ENCODE assay signal across 17 cellular contexts in the genomic region with DNA sequence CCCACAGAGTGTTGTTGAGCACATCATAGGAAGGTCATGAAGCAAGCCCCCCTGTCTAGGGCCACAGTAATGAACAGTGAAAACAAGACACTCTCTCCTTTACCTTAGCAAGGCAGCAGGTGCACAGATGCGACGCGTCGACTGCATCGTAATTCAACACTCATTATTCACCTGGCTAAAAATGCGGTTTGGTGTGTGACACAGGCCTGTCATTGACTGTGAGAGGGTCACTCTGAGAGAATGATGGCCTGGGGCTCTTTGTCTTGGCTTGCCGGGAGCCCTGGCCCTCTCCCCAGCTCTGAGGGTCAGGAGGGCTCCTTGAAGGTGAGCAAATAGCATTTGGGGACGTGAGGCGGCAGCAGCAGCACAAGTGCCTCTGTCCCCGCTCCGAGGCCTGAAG. TPM values are rescaled to one million over a fixed set of nuclear protein-coding genes. Genes with fewer than 3 reads are reported as not detected.
DNase-seq lines count a peak whose midpoint lies in the region; ATAC-seq, FAIRE-seq and TF ChIP-seq lines count a peak whose summit lies in the region.
"Had no signal": no experiment of that assay in that cellular context is flagged by ENCODE, and none has a peak within 500 bp of the region (broad histone marks: within the 10 kb centered on the region; RNA-seq: fewer than 3 reads in every experiment).

No MANE protein-coding gene starts in this region.

- peaks cover 2% of the 10 kb centered on the region; the same call in 1 of the 2 replicates for H3K27me3 Mint-ChIP-seq in HFFc6 (ENCODE audit: insufficient read depth)
- H3K27me3 Mint-ChIP-seq in mesothelial cell of epicardium (ENCODE audit: low read depth): no peaks in the 10 kb centered on the region
- peaks cover 3% of the 10 kb centered on the region for H3K27me3 Mint-ChIP-seq in activated CD8-positive, alpha-beta T cell treated with anti-CD3 and anti-CD28 coated beads, Interleukin-2, amount 10 ng/mL, durations not matched to agents 7 days and 5 days (ENCODE audit: low read depth)
- H3K27me3 Mint-ChIP-seq: activated CD8-positive, alpha-beta memory T cell treated with anti-CD3 and anti-CD28 coated beads, Interleukin-2, amount 10 ng/mL, durations not matched to agents 7 days and 5 days had no signal

- H3K4me3 ChIP-seq in A549 (no peak overlapping the region), RWPE2 (ENCODE audit: severe bottlenecking) (no peak overlapping the region)
- H3K4me3 ChIP-seq: HAP-1 had no signal

- DNase-seq in A549 (ENCODE audit: low read depth in 1 of 2, low spot score in 1 of 2): no peak
- no peak for DNase-seq in HFFc6
- no peak for DNase-seq in RWPE2 (ENCODE audit: low spot score)
- no peak for DNase-seq in mesothelial cell of epicardium (ENCODE audit: low spot score in 2 of 2, unreplicated experiment in 2 of 2)
- no peak for DNase-seq in activated CD8-positive, alpha-beta T cell treated with anti-CD3 and anti-CD28 coated beads, Interleukin-2, amount 10 ng/mL, durations not matched to agents 7 days and 5 days
- DNase-seq in islet precursor cell: no peak
- no peak for DNase-seq in dermis blood vessel endothelial cell
- DNase-seq: activated CD8-positive, alpha-beta memory T cell treated with anti-CD3 and anti-CD28 coated beads, Interleukin-2, amount 10 ng/mL, durations not matched to agents 7 days and 5 days; activated naive CD4-positive, alpha-beta T cell treated with anti-CD3 and anti-CD28 coated beads, Interleukin-2, amount 10 ng/mL, durations not matched to agents 7 days and 5 days; AML-193; brain microvascular endothelial cell; effector CD8-positive, alpha-beta T cell; KG1; NCI-H187 treated with DMSO at 0.1 percent for 48 hours had no signal

- WGBS in A549 (ENCODE audit: missing lambda C conversion rate): 92% methylated on average over 11 of the region's 11 CpGs

- peak overlapping the region; percentile 84 to 97; a peak in 5 of 6 replicates for H3K27ac ChIP-seq in A549
- H3K27ac ChIP-seq in RWPE2 (ENCODE audit: poor library complexity, severe bottlenecking): peak overlapping the region; percentile 98
- H3K27ac ChIP-seq: brain microvascular endothelial cell, neutrophil had no signal

- H3K27ac Mint-ChIP-seq in HFFc6 (peak overlapping the region; percentile 21; the same call in 1 of the 2 replicates), mesothelial cell of epicardium (peak overlapping the region; percentile 100)
- no peak overlapping the region for H3K27ac Mint-ChIP-seq in activated CD8-positive, alpha-beta T cell treated with anti-CD3 and anti-CD28 coated beads, Interleukin-2, amount 10 ng/mL, durations not matched to agents 7 days and 5 days
- H3K27ac Mint-ChIP-seq: activated CD8-positive, alpha-beta memory T cell treated with anti-CD3 and anti-CD28 coated beads, Interleukin-2, amount 10 ng/mL, durations not matched to agents 7 days and 5 days; activated naive CD4-positive, alpha-beta T cell treated with anti-CD3 and anti-CD28 coated beads, Interleukin-2, amount 10 ng/mL, durations not matched to agents 7 days and 5 days had no signal

- no peaks in the 10 kb centered on the region; the same call in 1 of the 2 replicates for H3K36me3 ChIP-seq in RWPE2 (ENCODE audit: low read depth)
- H3K36me3 ChIP-seq: HAP-1, neutrophil had no signal

- CTCF ChIA-PET in A549 (lab: Yijun Ruan, JAX): no interaction called here
- CTCF ChIA-PET in activated CD8-positive, alpha-beta T cell treated with anti-CD3 and anti-CD28 coated beads, Interleukin-2, amount 10 ng/mL, durations not matched to agents 7 days and 5 days (lab: Charles Lee): no interaction called here

- H3K4me1 Mint-ChIP-seq in HFFc6 (ENCODE audit: low read depth) (peaks cover 92% of the 10 kb centered on the region), mesothelial cell of epicardium (peaks cover 95% of the 10 kb centered on the region)
- H3K4me1 Mint-ChIP-seq in activated CD8-positive, alpha-beta T cell treated with anti-CD3 and anti-CD28 coated beads, Interleukin-2, amount 10 ng/mL, durations not matched to agents 7 days and 5 days (ENCODE audit: low read depth): no peaks in the 10 kb centered on the region
- H3K4me1 Mint-ChIP-seq: activated CD8-positive, alpha-beta memory T cell treated with anti-CD3 and anti-CD28 coated beads, Interleukin-2, amount 10 ng/mL, durations not matched to agents 7 days and 5 days; activated naive CD4-positive, alpha-beta T cell treated with anti-CD3 and anti-CD28 coated beads, Interleukin-2, amount 10 ng/mL, durations not matched to agents 7 days and 5 days had no signal

- H3K36me3 Mint-ChIP-seq in HFFc6 (ENCODE audit: low read depth): peaks cover 9% of the 10 kb centered on the region; the same call in 1 of the 2 replicates
- H3K36me3 Mint-ChIP-seq in mesothelial cell of epicardium: no peaks in the 10 kb centered on the region
- H3K36me3 Mint-ChIP-seq in activated CD8-positive, alpha-beta T cell treated with anti-CD3 and anti-CD28 coated beads, Interleukin-2, amount 10 ng/mL, durations not matched to agents 7 days and 5 days (ENCODE audit: low read depth): no peaks in the 10 kb centered on the region
- H3K36me3 Mint-ChIP-seq: activated CD8-positive, alpha-beta memory T cell treated with anti-CD3 and anti-CD28 coated beads, Interleukin-2, amount 10 ng/mL, durations not matched to agents 7 days and 5 days; activated naive CD4-positive, alpha-beta T cell treated with anti-CD3 and anti-CD28 coated beads, Interleukin-2, amount 10 ng/mL, durations not matched to agents 7 days and 5 days had no signal

- POLR2A ChIA-PET in A549 (lab: Yijun Ruan, JAX): no interaction called here
- POLR2A ChIA-PET in activated CD8-positive, alpha-beta T cell treated with anti-CD3 and anti-CD28 coated beads, Interleukin-2, amount 10 ng/mL, durations not matched to agents 7 days and 5 days (lab: Charles Lee): no interaction called here

- TF ChIP-seq EP300 in A549 (IDR thresholded peaks at IDR 0.05): no peak

- no peak for TF ChIP-seq RAD21 in A549 (conservative IDR thresholded peaks at IDR 0.05 in 1 of 2, IDR thresholded peaks at IDR 0.05 in 1 of 2)

- FAIRE-seq in A549 (lab: Jason Lieb, UNC): no peak

- H3K4me3 Mint-ChIP-seq in HFFc6 (no peak overlapping the region), mesothelial cell of epicardium (no peak overlapping the region)
- H3K4me3 Mint-ChIP-seq in activated CD8-positive, alpha-beta T cell treated with anti-CD3 and anti-CD28 coated beads, Interleukin-2, amount 10 ng/mL, durations not matched to agents 7 days and 5 days: no peak overlapping the region
- H3K4me3 Mint-ChIP-seq: activated CD8-positive, alpha-beta memory T cell treated with anti-CD3 and anti-CD28 coated beads, Interleukin-2, amount 10 ng/mL, durations not matched to agents 7 days and 5 days; activated naive CD4-positive, alpha-beta T cell treated with anti-CD3 and anti-CD28 coated beads, Interleukin-2, amount 10 ng/mL, durations not matched to agents 7 days and 5 days had no signal

- H3K27me3 ChIP-seq in RWPE2 (ENCODE audit: insufficient read depth, poor library complexity, severe bottlenecking): no peaks in the 10 kb centered on the region
- H3K27me3 ChIP-seq: brain microvascular endothelial cell had no signal

- no peak for TF ChIP-seq POLR2A in A549 (IDR thresholded peaks at IDR 0.05; ENCODE audit: low read length)

- ATAC-seq in A549: no peak
- ATAC-seq in RWPE2 (ENCODE audit: low read depth): no peak
- no peak for ATAC-seq in activated CD8-positive, alpha-beta T cell treated with anti-CD3 and anti-CD28 coated beads, Interleukin-2, amount 10 ng/mL, durations not matched to agents 7 days and 5 days
- no peak for ATAC-seq in GM18907 (IDR thresholded peaks at IDR 0.05; ENCODE audit: unreplicated experiment)
- ATAC-seq: activated CD8-positive, alpha-beta memory T cell treated with anti-CD3 and anti-CD28 coated beads, Interleukin-2, amount 10 ng/mL, durations not matched to agents 7 days and 5 days had no signal

- H3K9me3 ChIP-seq in A549 (no peaks in the 10 kb centered on the region), RWPE2 (ENCODE audit: severe bottlenecking) (no peaks in the 10 kb centered on the region)
- H3K9me3 ChIP-seq: HAP-1, neutrophil had no signal

- H3K9me3 Mint-ChIP-seq in HFFc6 (no peaks in the 10 kb centered on the region), mesothelial cell of epicardium (no peaks in the 10 kb centered on the region)
- no peaks in the 10 kb centered on the region for H3K9me3 Mint-ChIP-seq in activated CD8-positive, alpha-beta T cell treated with anti-CD3 and anti-CD28 coated beads, Interleukin-2, amount 10 ng/mL, durations not matched to agents 7 days and 5 days (ENCODE audit: insufficient read depth)
- H3K9me3 Mint-ChIP-seq: activated naive CD4-positive, alpha-beta T cell treated with anti-CD3 and anti-CD28 coated beads, Interleukin-2, amount 10 ng/mL, durations not matched to agents 7 days and 5 days had no signal

- no peak for TF ChIP-seq CTCF in A549 (IDR thresholded peaks at IDR 0.05)
- TF ChIP-seq CTCF in HFFc6 (IDR thresholded peaks at IDR 0.05): no peak
- no peak for TF ChIP-seq CTCF in RWPE2 (IDR thresholded peaks at IDR 0.05; ENCODE audit: poor library complexity, severe bottlenecking)
- TF ChIP-seq CTCF in mesothelial cell of epicardium (IDR thresholded peaks at IDR 0.05; ENCODE audit: unreplicated experiment): no peak

- H3K4me1 ChIP-seq in A549 (peaks cover 99% of the 10 kb centered on the region), RWPE2 (ENCODE audit: insufficient read depth, poor library complexity, severe bottlenecking) (peaks cover 82% of the 10 kb centered on the region)

- H3K4me2 ChIP-seq in A549: no peak overlapping the region

TF ChIP-seq in A549, 52 proteins besides CTCF, POLR2A, EP300 and RAD21 (continues in another document):
- TF ChIP-seq ESRRA (IDR thresholded peaks at IDR 0.05; ENCODE audit: borderline replicate concordance, low read length) (no peak), CBX2 (IDR thresholded peaks at IDR 0.05; ENCODE audit: borderline replicate concordance, low read depth) (no peak), JUN (IDR thresholded peaks at IDR 0.05) (no peak), NFE2L2 (conservative IDR thresholded peaks at IDR 0.05; ENCODE audit: low read length) (no peak), KDM5A (IDR thresholded peaks at IDR 0.05) (no peak)

RNA-seq across cellular contexts. Expression of gene SHB, which starts 46.8 kb away (rescaled TPM):
- 15.4 and 16.4 TPM in 2 replicates for polyA plus RNA-seq in A549 (2011; rRNA removed)
- polyA plus RNA-seq in A549 (2012; cell fraction: cytosol; rRNA removed): 20.9 and 25.8 TPM in 2 replicates
- 18.9 and 20.7 TPM in 2 replicates for polyA plus RNA-seq in A549 (2012; cell fraction: nucleus; rRNA removed)
- 21.6 to 22.4 TPM (median 22.0 TPM) in 3 replicates for polyA plus RNA-seq in A549 (2017; fragmentation: RNase III; extraction: RNeasy Plus Mini Kit Qiagen cat#74134 plus additional on column Dnase treatment)
- 23.8 and 23.9 TPM in 2 replicates for polyA minus RNA-seq in A549 (2011; rRNA and poly(A)+ RNA removed)
- 10 to 100 TPM; 26.8 to 29.8 (median 28.6) TPM for total RNA-seq in HFFc6 (2021; fragmentation: NEBNext Ultra II Directional; extraction: Animal tissue kit (Norgen Biotek cat#: 25700))
- total RNA-seq in mesothelial cell of epicardium: 33.7 to 35.5 TPM (median 35.4 TPM) in 3 replicates
- total RNA-seq in activated CD8-positive, alpha-beta T cell treated with anti-CD3 and anti-CD28 coated beads, Interleukin-2, amount 10 ng/mL, durations not matched to agents 7 days and 5 days: under 1 TPM; 0.57 to 0.58 TPM
- 32.8 and 33.4 TPM in 2 replicates for total RNA-seq in dermis blood vessel endothelial cell

Comparison
In these comparisons a context has a peak if more than half of its experiments do, and no peak if none do; other contexts are left out.
1. RNA of gene SHB, which starts 46.8 kb away (total RNA-seq): 33.7 to 35.5 TPM in mesothelial cell of epicardium, 32.8 to 33.4 TPM in dermis blood vessel endothelial cell and 26.8 to 29.8 TPM in HFFc6; 0.57 to 0.58 TPM in activated CD8-positive, alpha-beta T cell treated with anti-CD3 and anti-CD28 coated beads, Interleukin-2, amount 10 ng/mL, durations not matched to agents 7 days and 5 days; every median in the first group is over 10 times any median in the second.